Comparison of ENCODE assay signal across 9 cellular contexts in the genomic region with DNA sequence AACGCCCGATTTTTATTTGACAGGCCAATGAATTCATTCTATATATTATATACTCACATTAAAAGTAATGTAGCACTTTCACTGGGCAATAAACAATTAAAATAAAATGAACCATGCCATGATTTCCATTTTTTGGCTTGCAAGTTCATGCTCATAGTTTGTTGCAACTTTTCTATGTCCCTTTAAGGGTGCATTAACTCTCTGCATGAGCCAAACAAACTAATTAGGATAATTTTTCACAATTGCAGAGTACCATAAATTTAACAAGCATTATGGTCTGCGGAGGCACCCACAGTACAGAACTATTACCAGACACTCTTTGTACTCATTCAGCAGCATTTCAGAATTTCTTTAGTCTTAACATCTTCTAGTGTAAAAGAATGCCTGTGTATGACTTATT. TPM values are rescaled to one million over a fixed set of nuclear protein-coding genes. Genes with fewer than 3 reads are reported as not detected.
DNase-seq lines count a peak whose midpoint lies in the region; ATAC-seq and TF ChIP-seq lines count a peak whose summit lies in the region.
"Had no signal": no experiment of that assay in that cellular context is flagged by ENCODE, and none has a peak within 500 bp of the region (broad histone marks: within the 10 kb centered on the region; RNA-seq: fewer than 3 reads in every experiment).

No MANE protein-coding gene starts in this region.

- no peaks in the 10 kb centered on the region for H3K27me3 ChIP-seq in KMS-11 (ENCODE audit: insufficient read depth, low read depth)
- H3K27me3 ChIP-seq in neural cell (ENCODE audit: insufficient read depth, low read depth, low read length): no peaks in the 10 kb centered on the region

- H3K9ac ChIP-seq in KMS-11 (no peak overlapping the region), neural cell (ENCODE audit: low read length) (peak overlapping the region; percentile 67)

- DNase-seq in AG10803 (ENCODE audit: low read depth) (no peak), choroid plexus epithelial cell (ENCODE audit: low read depth) (no peak), GM03348 (ENCODE audit: low spot score) (no peak), erythroblast (lab: John Stamatoyannopoulos, UW) (no peak), putamen (ENCODE audit: low spot score) (no peak)
- DNase-seq: cortex of kidney had no signal

- H3K4me1 ChIP-seq in KMS-11 (ENCODE audit: low read depth, poor library complexity, severe bottlenecking): no peaks in the 10 kb centered on the region

- no peak for ATAC-seq in HG02870 (IDR thresholded peaks at IDR 0.05; ENCODE audit: unreplicated experiment)

- no peak for TF ChIP-seq CTCF in AG10803 (conservative IDR thresholded peaks at IDR 0.05; ENCODE audit: low read length)
- no peak for TF ChIP-seq CTCF in KMS-11 (conservative IDR thresholded peaks at IDR 0.05; ENCODE audit: low read depth, low read length)
- TF ChIP-seq CTCF in choroid plexus epithelial cell (conservative IDR thresholded peaks at IDR 0.05; ENCODE audit: low read depth, low read length): no peak
- TF ChIP-seq CTCF in neural cell (IDR thresholded peaks at IDR 0.05; ENCODE audit: poor library complexity, severe bottlenecking): no peak

- no peak for TF ChIP-seq POLR2A in erythroblast (IDR thresholded peaks at IDR 0.05; ENCODE audit: low read length)

- H3K4me2 ChIP-seq in KMS-11 (peak overlapping the region; percentile 68), neural cell (ENCODE audit: low read length) (peak overlapping the region; percentile 87)

- TF ChIP-seq RAD21 in neural cell (conservative IDR thresholded peaks at IDR 0.05): no peak

- H3K36me3 ChIP-seq in KMS-11 (ENCODE audit: insufficient read depth) (no peaks in the 10 kb centered on the region), neural cell (ENCODE audit: insufficient read depth, low read length) (no peaks in the 10 kb centered on the region)

- H3F3A ChIP-seq in neural cell (ENCODE audit: insufficient read depth, low read length, poor library complexity, severe bottlenecking): no peaks in the 10 kb centered on the region

- H3K79me2 ChIP-seq in KMS-11 (ENCODE audit: insufficient read depth, low read depth): no peaks in the 10 kb centered on the region
- peaks cover 54% of the 10 kb centered on the region for H3K79me2 ChIP-seq in neural cell (replicated peaks; ENCODE audit: insufficient read depth, low read length)

- H4K20me1 ChIP-seq in KMS-11 (ENCODE audit: insufficient read depth) (no peaks in the 10 kb centered on the region), neural cell (ENCODE audit: insufficient read depth) (no peaks in the 10 kb centered on the region)

- H3K9me3 ChIP-seq in neural cell (ENCODE audit: low read length): no peaks in the 10 kb centered on the region

- H3K4me3 ChIP-seq in AG10803 (ENCODE audit: low read length): peak overlapping the region; percentile 83
- no peak overlapping the region for H3K4me3 ChIP-seq in KMS-11 (IDR thresholded peaks at IDR 0.05; ENCODE audit: insufficient read depth, low read depth, low read length)
- H3K4me3 ChIP-seq in choroid plexus epithelial cell (ENCODE audit: low read depth, low read length): peak overlapping the region; percentile 82
- peak overlapping the region; percentile 86 for H3K4me3 ChIP-seq in neural cell (ENCODE audit: low read length)

- H2AFZ ChIP-seq in KMS-11 (ENCODE audit: low read depth): no peak overlapping the region
- no peak overlapping the region for H2AFZ ChIP-seq in neural cell (ENCODE audit: low read depth, low read length)

- no peaks in the 10 kb centered on the region for H3K9me2 ChIP-seq in neural cell (ENCODE audit: insufficient read depth, low read length)

- H3K27ac ChIP-seq in KMS-11 (no peak overlapping the region), neural cell (ENCODE audit: low read length) (peak overlapping the region; percentile 11)

- no peak for TF ChIP-seq EP300 in neural cell (conservative IDR thresholded peaks at IDR 0.05; ENCODE audit: poor library complexity, severe bottlenecking)

TF ChIP-seq in neural cell, 6 proteins besides CTCF, POLR2A, EP300 and RAD21:
- TF ChIP-seq EZH2 (IDR thresholded peaks at IDR 0.05; ENCODE audit: borderline replicate concordance, insufficient read depth, low read length, poor library complexity, severe bottlenecking) (no peak), MXI1 (conservative IDR thresholded peaks at IDR 0.05; ENCODE audit: poor library complexity, severe bottlenecking) (no peak), SMC3 (conservative IDR thresholded peaks at IDR 0.05; ENCODE audit: poor library complexity) (no peak), TAF1 (IDR thresholded peaks at IDR 0.05; ENCODE audit: low read depth) (no peak), POLR2AphosphoS5 (IDR thresholded peaks at IDR 0.05) (no peak)
- TF ChIP-seq, protein P1, sequence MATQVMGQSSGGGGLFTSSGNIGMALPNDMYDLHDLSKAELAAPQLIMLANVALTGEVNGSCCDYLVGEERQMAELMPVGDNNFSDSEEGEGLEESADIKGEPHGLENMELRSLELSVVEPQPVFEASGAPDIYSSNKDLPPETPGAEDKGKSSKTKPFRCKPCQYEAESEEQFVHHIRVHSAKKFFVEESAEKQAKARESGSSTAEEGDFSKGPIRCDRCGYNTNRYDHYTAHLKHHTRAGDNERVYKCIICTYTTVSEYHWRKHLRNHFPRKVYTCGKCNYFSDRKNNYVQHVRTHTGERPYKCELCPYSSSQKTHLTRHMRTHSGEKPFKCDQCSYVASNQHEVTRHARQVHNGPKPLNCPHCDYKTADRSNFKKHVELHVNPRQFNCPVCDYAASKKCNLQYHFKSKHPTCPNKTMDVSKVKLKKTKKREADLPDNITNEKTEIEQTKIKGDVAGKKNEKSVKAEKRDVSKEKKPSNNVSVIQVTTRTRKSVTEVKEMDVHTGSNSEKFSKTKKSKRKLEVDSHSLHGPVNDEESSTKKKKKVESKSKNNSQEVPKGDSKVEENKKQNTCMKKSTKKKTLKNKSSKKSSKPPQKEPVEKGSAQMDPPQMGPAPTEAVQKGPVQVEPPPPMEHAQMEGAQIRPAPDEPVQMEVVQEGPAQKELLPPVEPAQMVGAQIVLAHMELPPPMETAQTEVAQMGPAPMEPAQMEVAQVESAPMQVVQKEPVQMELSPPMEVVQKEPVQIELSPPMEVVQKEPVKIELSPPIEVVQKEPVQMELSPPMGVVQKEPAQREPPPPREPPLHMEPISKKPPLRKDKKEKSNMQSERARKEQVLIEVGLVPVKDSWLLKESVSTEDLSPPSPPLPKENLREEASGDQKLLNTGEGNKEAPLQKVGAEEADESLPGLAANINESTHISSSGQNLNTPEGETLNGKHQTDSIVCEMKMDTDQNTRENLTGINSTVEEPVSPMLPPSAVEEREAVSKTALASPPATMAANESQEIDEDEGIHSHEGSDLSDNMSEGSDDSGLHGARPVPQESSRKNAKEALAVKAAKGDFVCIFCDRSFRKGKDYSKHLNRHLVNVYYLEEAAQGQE (IDR thresholded peaks at IDR 0.05; ENCODE audit: borderline replicate concordance): no peak

RNA-seq across cellular contexts. Expression of a gene that starts 1.4 kb away (rescaled TPM):
- polyA plus RNA-seq in neural cell: 36.3 and 38.7 TPM in 2 replicates
- 26.1 and 30.8 TPM in 2 replicates for polyA minus RNA-seq in neural cell

RNA-seq across cellular contexts. Expression of a gene that starts 53.8 kb away (rescaled TPM):
- 23.1 and 27.3 TPM in 2 replicates for polyA plus RNA-seq in neural cell
- polyA minus RNA-seq in neural cell: 63.8 and 91.9 TPM in 2 replicates
